20 cellular contexts compared by ENCODE assay signal in genomic region chr15:72503147-72503546, GRCh38. TPM values are rescaled to one million over a fixed set of nuclear protein-coding genes. Genes with fewer than 3 reads are reported as not detected.
A peak's percentile ranks its signal among the peaks of the same experiment; 100 is the strongest.
DNase-seq lines count a peak whose midpoint lies in the region; ATAC-seq and TF ChIP-seq lines count a peak whose summit lies in the region.
"Had no signal": no experiment of that assay in that cellular context is flagged by ENCODE, and none has a peak within 500 bp of the region (broad histone marks: within the 10 kb centered on the region; RNA-seq: fewer than 3 reads in every experiment).

No MANE protein-coding gene starts in this region.

- BruUV-seq in Panc1 (replicated peaks; lab: Mats Ljungman, UMichigan): TSS peak; percentile 7

- H3K36me3 ChIP-seq in Panc1 (ENCODE audit: control insufficient read depth, insufficient read depth, low read length): no peaks in the 10 kb centered on the region
- H3K36me3 ChIP-seq: prostate gland had no signal

- POLR2A ChIA-PET in Panc1 (lab: Charles Lee): no interaction called here

- intact Hi-C loops in Panc1 (cut with micrococcal nuclease; ENCODE audit: unreplicated experiment): no loop called here

- DNase-seq in AG10803 (ENCODE audit: low read depth) (peak; percentile 20), DMS79 treated with DMSO at 0.1 percent for 48 hours (lab: John Stamatoyannopoulos, UW) (peak; percentile 75), Panc1 (ENCODE audit: low read depth, low spot score) (no peak), iris pigment epithelial cell (ENCODE audit: low read depth) (peak; percentile 14), HK-2 (ENCODE audit: unreplicated experiment) (no peak), GM03348 (ENCODE audit: low spot score) (no peak)
- DNase-seq in central memory CD4-positive, alpha-beta T cell: no peak
- DNase-seq: activated CD4-positive, alpha-beta memory T cell treated with anti-CD3 and anti-CD28 coated beads for 36 hours; activated T-cell treated with anti-CD3 and anti-CD28 coated beads, Interleukin-2, amount 50 U/mL, for 72 hours; effector CD4-positive, alpha-beta T cell; esophagus squamous epithelium; GDM1; naive B cell; NCI-H1694; small intestine; stimulated activated CD4-positive, alpha-beta T cell treated with anti-CD3 and anti-CD28 coated beads, Interleukin-4, amount 100 ng/mL, for 4 hours; WERI-Rb-1 had no signal

- no peaks in the 10 kb centered on the region for H3K9me3 ChIP-seq in Panc1 (ENCODE audit: control insufficient read depth, insufficient read depth, low read depth, low read length)
- H3K9me3 ChIP-seq: esophagus squamous epithelium, prostate gland had no signal

- CTCF ChIA-PET in Panc1 (lab: Charles Lee): no interaction called here

- no peak overlapping the region for H3K27ac ChIP-seq in Panc1 (ENCODE audit: low read length)
- H3K27ac ChIP-seq: esophagus squamous epithelium, prostate gland, WERI-Rb-1 had no signal

- ATAC-seq in Panc1 (no peak), GM19455 (IDR thresholded peaks at IDR 0.05; ENCODE audit: unreplicated experiment) (no peak)
- ATAC-seq: activated T-cell treated with anti-CD3 and anti-CD28 coated beads, Interleukin-2, amount 50 U/mL, for 72 hours; Right ventricle myocardium inferior had no signal

- in situ Hi-C loops in Panc1 (cut with HindIII; ENCODE audit: low pct_unique_long_range_greater_than_20kb, low sequenced_read_pairs): no loop called here

- H3K4me1 ChIP-seq in Panc1 (ENCODE audit: control insufficient read depth, insufficient read depth, low read length): no peaks in the 10 kb centered on the region
- H3K4me1 ChIP-seq: prostate gland had no signal

- no peak for TF ChIP-seq CTCF in AG10803 (conservative IDR thresholded peaks at IDR 0.05; ENCODE audit: low read length)
- TF ChIP-seq CTCF in Panc1 (IDR thresholded peaks at IDR 0.05): no peak

- no peaks in the 10 kb centered on the region for H3K27me3 ChIP-seq in Panc1 (ENCODE audit: control insufficient read depth, insufficient read depth, low read length)
- H3K27me3 ChIP-seq: esophagus squamous epithelium had no signal

- no peak overlapping the region for H3K4me3 ChIP-seq in AG10803 (ENCODE audit: low read length)
- no peak overlapping the region for H3K4me3 ChIP-seq in Panc1 (ENCODE audit: low read depth in 2 of 2, low read length in 2 of 2)
- H3K4me3 ChIP-seq: esophagus squamous epithelium, prostate gland had no signal

RNA-seq across cellular contexts. Expression of gene ARIH1, which starts 29.0 kb away (rescaled TPM):
- 192 TPM for total RNA-seq in Panc1 (2021; ENCODE audit: unreplicated experiment)
- 180 TPM for polyA plus RNA-seq in Panc1 (2012; ENCODE audit: insufficient read length)

Comparison
In these comparisons a context has a peak if more than half of its experiments do, and no peak if none do; other contexts are left out.
1. DNase-seq: peak in AG10803 (single experiment), DMS79 treated with DMSO at 0.1 percent for 48 hours (single experiment) and iris pigment epithelial cell (single experiment); none in Panc1 (single experiment), HK-2 (single experiment), central memory CD4-positive, alpha-beta T cell (single experiment) and GM03348 (single experiment).